13 cellular contexts compared by ENCODE assay signal in the genomic region with DNA sequence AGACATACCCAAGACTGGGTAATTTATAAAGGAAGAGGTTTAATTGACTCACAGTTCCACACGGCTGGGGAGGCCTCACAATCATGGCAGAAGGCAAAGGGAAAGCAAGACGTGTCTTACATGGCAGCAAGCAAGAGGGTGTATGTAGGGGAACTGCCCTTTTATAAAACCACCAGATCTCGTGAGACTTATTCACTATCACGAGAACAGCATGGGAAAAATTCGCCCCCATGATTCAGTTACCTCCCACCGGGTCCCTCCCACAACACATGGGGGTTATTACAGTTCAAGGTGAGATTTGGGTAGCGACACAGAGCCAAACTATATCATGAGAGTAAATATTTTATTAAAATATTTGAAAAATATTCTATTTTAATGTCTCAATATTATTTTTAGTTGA. TPM values are rescaled to one million over a fixed set of nuclear protein-coding genes. Genes with fewer than 3 reads are reported as not detected.
DNase-seq lines count a peak whose midpoint lies in the region; ATAC-seq, FAIRE-seq and TF ChIP-seq lines count a peak whose summit lies in the region.
"Not testable (repeated sequence)": the region's sequence is repeated elsewhere in the genome, so short reads cannot be mapped to it uniquely, and the experiment has no call there.
"Had no signal": no experiment of that assay in that cellular context is flagged by ENCODE, and none has a peak within 500 bp of the region (broad histone marks: within the 10 kb centered on the region; RNA-seq: fewer than 3 reads in every experiment).

No MANE protein-coding gene starts in this region.

- TF ChIP-seq POLR2A in K562 (conservative IDR thresholded peaks at IDR 0.05): not testable (repeated sequence)

- not testable (repeated sequence) for H2AFZ ChIP-seq in K562 (ENCODE audit: low read depth, low read length)

- H3K9me3 ChIP-seq in K562 (replicated peaks; ENCODE audit: control insufficient read depth, insufficient read depth, low read depth, low read length): not testable (repeated sequence)

- H4K20me1 ChIP-seq in K562 (replicated peaks; ENCODE audit: control insufficient read depth, insufficient read depth, low read length): not testable (repeated sequence)

- POLR2A ChIA-PET in K562 (lab: Yijun Ruan, JAX): not testable (repeated sequence)

- H3K9me1 ChIP-seq in K562 (ENCODE audit: control insufficient read depth, insufficient read depth, low read length): not testable (repeated sequence)

- 0% methylated on average over 7 of the region's 7 CpGs for WGBS in K562 (ENCODE audit: insufficient coverage, low coverage, missing lambda C conversion rate)

- not testable (repeated sequence) for BruUV-seq in K562 (replicated peaks; lab: Mats Ljungman, UMichigan)

- not testable (repeated sequence) for TF ChIP-seq EP300 in K562 (IDR thresholded peaks at IDR 0.05; ENCODE audit: low read length)

- not testable (repeated sequence) for TF ChIP-seq CTCF in K562 (IDR thresholded peaks at IDR 0.05 in 2 of 3, conservative IDR thresholded peaks at IDR 0.05 in 1 of 3; ENCODE audit: insufficient read depth in 2 of 3, low read depth in 1 of 3, low read length in 3 of 3)

- FAIRE-seq in K562 (lab: Jason Lieb, UNC): not testable (repeated sequence)

- not testable (repeated sequence) for ATAC-seq in K562

- H3K79me2 ChIP-seq in K562 (ENCODE audit: control insufficient read depth, insufficient read depth, low read length): not testable (repeated sequence)

- H3K27me3 ChIP-seq in K562 (ENCODE audit: control insufficient read depth in 2 of 2, insufficient read depth in 2 of 2, low read length in 2 of 2): not testable (repeated sequence)

- H3K4me2 ChIP-seq in K562 (ENCODE audit: insufficient read depth, low read length): not testable (repeated sequence)

- not testable (repeated sequence) for H3K4me1 ChIP-seq in K562 (replicated peaks in 1 of 2; ENCODE audit: control insufficient read depth in 2 of 2, insufficient read depth in 2 of 2, low read length in 2 of 2)

- not testable (repeated sequence) for H3K36me3 ChIP-seq in K562 (ENCODE audit: control insufficient read depth, insufficient read depth, low read length)

- not testable (repeated sequence) for TF ChIP-seq RAD21 in K562 (CRISPR knock-in tag; conservative IDR thresholded peaks at IDR 0.05 in 1 of 2, IDR thresholded peaks at IDR 0.05 in 1 of 2)

- not testable (repeated sequence) for H3K27ac ChIP-seq in K562 (ENCODE audit: extremely low read depth, low read depth, low read length)

- H3K9ac ChIP-seq in K562 (ENCODE audit: insufficient read depth in 1 of 2, low read depth in 2 of 2, low read length in 2 of 2): not testable (repeated sequence)

- in situ Hi-C loops in SK-MEL-5 (cut with HindIII; ENCODE audit: low pct_unique_long_range_greater_than_20kb, low sequenced_read_pairs); K562 (cut with MboI): not testable (repeated sequence)

- H3K4me3 ChIP-seq in K562: not testable (repeated sequence)

- DNase-seq in NAMALWA (ENCODE audit: low spot score): peak; percentile 1
- DNase-seq in SK-MEL-5 (ENCODE audit: low read depth, low spot score): peak; percentile 62
- DNase-seq in K562 (ENCODE audit: extremely low read depth in 1 of 4, low spot score in 3 of 4): not testable (repeated sequence)
- DNase-seq in globus pallidus (ENCODE audit: low spot score): peak; percentile 7

- intact Hi-C loops in K562 (cut with micrococcal nuclease): not testable (repeated sequence)

- CTCF ChIA-PET in K562 (lab: Yijun Ruan, JAX; ENCODE audit: low intra/inter-chr PET ratio): not testable (repeated sequence)

TF ChIP-seq in K562, 482 proteins besides CTCF, POLR2A, EP300 and RAD21:
- TF ChIP-seq CHD2 (IDR thresholded peaks at IDR 0.05; ENCODE audit: low read depth, low read length): peak; percentile 59; the same call in 1 of the 2 replicates

RNA-seq across cellular contexts. Expression of a gene that starts 24.5 kb away (rescaled TPM):
- not detected in 2 replicates for total RNA-seq in SK-MEL-5 (2014; rRNA removed; shearing (Covaris generic))
- polyA plus RNA-seq in SK-MEL-5 (2015; cell fraction: cytosol; rRNA removed): not detected in 2 replicates
- polyA plus RNA-seq in SK-MEL-5 (2015; cell fraction: nucleus; rRNA removed): not detected in 2 replicates
- total RNA-seq in K562 (2011; cell fraction: chromatin; rRNA removed; ENCODE audit: low replicate concordance): not detected in 2 replicates
- total RNA-seq in K562 (2011; cell fraction: nucleolus; rRNA removed): not detected in 2 replicates
- total RNA-seq in K562 (2011; cell fraction: nucleoplasm; rRNA removed): not detected in 2 replicates
- total RNA-seq in K562 (2014; rRNA removed): not detected in 2 replicates
- total RNA-seq in K562 (2014; rRNA removed; fragmentation: Illumina TruSeq; extraction: Trizol): not detected in 2 replicates
- total RNA-seq in K562 (2015; rRNA removed; fragmentation: Illumina TruSeq; extraction: Trizol): not detected in 2 replicates
- not detected in 2 replicates for total RNA-seq in K562 (2021)
- not detected in 2 replicates for polyA plus RNA-seq in K562 (2011; rRNA removed)
- polyA plus RNA-seq in K562 (2011; cell fraction: cytosol; rRNA removed): not detected in 2 replicates
- not detected in 2 replicates for polyA plus RNA-seq in K562 (2011; cell fraction: nucleus; rRNA removed)
- not detected in 2 replicates for polyA plus RNA-seq in K562 (2012)
- polyA plus RNA-seq in K562 (2014; fragmentation: Illumina TruSeq; extraction: Trizol): not detected in 2 replicates
- polyA plus RNA-seq in K562 (2014; fragmentation: Nextera tagmentation; extraction: Ambion mirVana): not detected
- not detected in 2 replicates for polyA plus RNA-seq in K562 (2014; rRNA removed)
- not detected in 2 replicates for polyA minus RNA-seq in K562 (2011; rRNA and poly(A)+ RNA removed)
- not detected in 2 replicates for polyA minus RNA-seq in K562 (2011; cell fraction: cytosol; rRNA and poly(A)+ RNA removed)
- not detected in 2 replicates for polyA minus RNA-seq in K562 (2011; cell fraction: nucleus; rRNA and poly(A)+ RNA removed)
- total RNA-seq: A673; CD4-positive, alpha-beta memory T cell; CD4-positive, CD25-positive, alpha-beta regulatory T cell; CD8-positive, alpha-beta memory T cell; Daoy; G401; GM12878 had no signal
- polyA plus RNA-seq: AG04450; CD14-positive monocyte; CD4-positive, alpha-beta memory T cell; CD4-positive, CD25-positive, alpha-beta regulatory T cell; CD8-positive, alpha-beta memory T cell; GM12878 had no signal

RNA-seq across cellular contexts. Expression of a gene that starts 54.6 kb away (rescaled TPM):
- not detected in 2 replicates for total RNA-seq in SK-MEL-5 (2014; rRNA removed; shearing (Covaris generic))
- polyA plus RNA-seq in SK-MEL-5 (2015; cell fraction: cytosol; rRNA removed): 0.12 TPM in 1 of 2 replicates, not detected in the other
- polyA plus RNA-seq in SK-MEL-5 (2015; cell fraction: nucleus; rRNA removed): not detected in 2 replicates
- total RNA-seq in K562 (2011; cell fraction: chromatin; rRNA removed; ENCODE audit: low replicate concordance): not detected in 2 replicates
- total RNA-seq in K562 (2011; cell fraction: nucleolus; rRNA removed): not detected in 2 replicates
- total RNA-seq in K562 (2011; cell fraction: nucleoplasm; rRNA removed): not detected in 2 replicates
- total RNA-seq in K562 (2014; rRNA removed) (not detected in 2 replicates), K562 (2014; rRNA removed; fragmentation: Illumina TruSeq; extraction: Trizol) (not detected in 2 replicates), K562 (2015; rRNA removed; fragmentation: Illumina TruSeq; extraction: Trizol) (not detected in 2 replicates), K562 (2021) (not detected in 2 replicates)
- polyA plus RNA-seq in K562 (2011; rRNA removed) (not detected in 2 replicates), K562 (2014; fragmentation: Illumina TruSeq; extraction: Trizol) (not detected in 2 replicates), K562 (2014; fragmentation: Nextera tagmentation; extraction: Ambion mirVana) (not detected), K562 (2014; rRNA removed) (not detected in 2 replicates)
- not detected in 2 replicates for polyA plus RNA-seq in K562 (2011; cell fraction: cytosol; rRNA removed)
- not detected in 2 replicates for polyA plus RNA-seq in K562 (2011; cell fraction: nucleus; rRNA removed)
- polyA plus RNA-seq in K562 (2012): not detected in 2 replicates
- polyA minus RNA-seq in K562 (2011; rRNA and poly(A)+ RNA removed): not detected in 2 replicates
- not detected in 2 replicates for polyA minus RNA-seq in K562 (2011; cell fraction: cytosol; rRNA and poly(A)+ RNA removed)
- not detected in 2 replicates for polyA minus RNA-seq in K562 (2011; cell fraction: nucleus; rRNA and poly(A)+ RNA removed)
- total RNA-seq: A673; CD4-positive, alpha-beta memory T cell; CD4-positive, CD25-positive, alpha-beta regulatory T cell; CD8-positive, alpha-beta memory T cell; G401 had no signal
- polyA plus RNA-seq: AG04450; CD14-positive monocyte; CD4-positive, alpha-beta memory T cell; CD4-positive, CD25-positive, alpha-beta regulatory T cell; CD8-positive, alpha-beta memory T cell had no signal
